Comparison of ENCODE assay signal across 7 cellular contexts in genomic region chr1:13699936-13700520, GRCh38. TPM values are rescaled to one million over a fixed set of nuclear protein-coding genes. Genes with fewer than 3 reads are reported as not detected.
A peak's percentile ranks its signal among the peaks of the same experiment; 100 is the strongest.
DNase-seq lines count a peak whose midpoint lies in the region; ATAC-seq and TF ChIP-seq lines count a peak whose summit lies in the region.

A gene with protein sequence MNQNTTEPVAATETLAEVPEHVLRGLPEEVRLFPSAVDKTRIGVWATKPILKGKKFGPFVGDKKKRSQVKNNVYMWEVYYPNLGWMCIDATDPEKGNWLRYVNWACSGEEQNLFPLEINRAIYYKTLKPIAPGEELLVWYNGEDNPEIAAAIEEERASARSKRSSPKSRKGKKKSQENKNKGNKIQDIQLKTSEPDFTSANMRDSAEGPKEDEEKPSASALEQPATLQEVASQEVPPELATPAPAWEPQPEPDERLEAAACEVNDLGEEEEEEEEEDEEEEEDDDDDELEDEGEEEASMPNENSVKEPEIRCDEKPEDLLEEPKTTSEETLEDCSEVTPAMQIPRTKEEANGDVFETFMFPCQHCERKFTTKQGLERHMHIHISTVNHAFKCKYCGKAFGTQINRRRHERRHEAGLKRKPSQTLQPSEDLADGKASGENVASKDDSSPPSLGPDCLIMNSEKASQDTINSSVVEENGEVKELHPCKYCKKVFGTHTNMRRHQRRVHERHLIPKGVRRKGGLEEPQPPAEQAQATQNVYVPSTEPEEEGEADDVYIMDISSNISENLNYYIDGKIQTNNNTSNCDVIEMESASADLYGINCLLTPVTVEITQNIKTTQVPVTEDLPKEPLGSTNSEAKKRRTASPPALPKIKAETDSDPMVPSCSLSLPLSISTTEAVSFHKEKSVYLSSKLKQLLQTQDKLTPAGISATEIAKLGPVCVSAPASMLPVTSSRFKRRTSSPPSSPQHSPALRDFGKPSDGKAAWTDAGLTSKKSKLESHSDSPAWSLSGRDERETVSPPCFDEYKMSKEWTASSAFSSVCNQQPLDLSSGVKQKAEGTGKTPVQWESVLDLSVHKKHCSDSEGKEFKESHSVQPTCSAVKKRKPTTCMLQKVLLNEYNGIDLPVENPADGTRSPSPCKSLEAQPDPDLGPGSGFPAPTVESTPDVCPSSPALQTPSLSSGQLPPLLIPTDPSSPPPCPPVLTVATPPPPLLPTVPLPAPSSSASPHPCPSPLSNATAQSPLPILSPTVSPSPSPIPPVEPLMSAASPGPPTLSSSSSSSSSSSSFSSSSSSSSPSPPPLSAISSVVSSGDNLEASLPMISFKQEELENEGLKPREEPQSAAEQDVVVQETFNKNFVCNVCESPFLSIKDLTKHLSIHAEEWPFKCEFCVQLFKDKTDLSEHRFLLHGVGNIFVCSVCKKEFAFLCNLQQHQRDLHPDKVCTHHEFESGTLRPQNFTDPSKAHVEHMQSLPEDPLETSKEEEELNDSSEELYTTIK (N-terminal part only) (plus strand): TSS chr1:13700188. CDS start chr1:13715606, 15,418 bp downstream.

- no peak for TF ChIP-seq RAD21 in neural cell (conservative IDR thresholded peaks at IDR 0.05)

- H3K27me3 ChIP-seq in NT2/D1 (ENCODE audit: insufficient read depth, insufficient read length), result peaks cover 10% of the 10 kb centered on the region
- H3K27me3 ChIP-seq in neural cell (ENCODE audit: insufficient read depth, low read depth, low read length), result no peaks in the 10 kb centered on the region
- peaks cover 0 to under 1% of the 10 kb centered on the region in 2 donors for H3K27me3 ChIP-seq in stomach smooth muscle (ENCODE audit: control insufficient read depth in 1 of 2, insufficient read depth in 2 of 2, low read length in 2 of 2)

- H3K27ac ChIP-seq in neural cell (ENCODE audit: low read length), result peak within 1 kb of the TSS; percentile 65
- peak within 1 kb of the TSS; percentile 90 for H3K27ac ChIP-seq in stomach smooth muscle (ENCODE audit: low read length)

- H3K9me3 ChIP-seq in NT2/D1 (ENCODE audit: insufficient read depth, low read length) (peaks cover 24% of the 10 kb centered on the region), neural cell (ENCODE audit: low read length) (no peaks in the 10 kb centered on the region), stomach smooth muscle (ENCODE audit: control insufficient read depth in 2 of 2, low read length in 2 of 2) (no peaks in the 10 kb centered on the region)

- H2AFZ ChIP-seq in neural cell (ENCODE audit: low read depth, low read length), result peak within 1 kb of the TSS; percentile 98

- ATAC-seq in GM18511 (IDR thresholded peaks at IDR 0.05; ENCODE audit: unreplicated experiment) (peak; percentile 35), HG02759 (IDR thresholded peaks at IDR 0.05; ENCODE audit: unreplicated experiment) (peak; percentile 52)

- H3K4me1 ChIP-seq in NT2/D1 (ENCODE audit: insufficient read depth, insufficient read length) (no peaks in the 10 kb centered on the region), stomach smooth muscle (ENCODE audit: control insufficient read depth, insufficient read depth, low read length) (peaks cover 5% of the 10 kb centered on the region)

- TF ChIP-seq CTCF in fibroblast of pulmonary artery (IDR thresholded peaks at IDR 0.05; ENCODE audit: low read length, missing control alignments) (no peak), neural cell (IDR thresholded peaks at IDR 0.05; ENCODE audit: poor library complexity, severe bottlenecking) (no peak)

- H3K36me3 ChIP-seq in NT2/D1 (ENCODE audit: insufficient read depth, insufficient read length, low read length) (no peaks in the 10 kb centered on the region), neural cell (ENCODE audit: insufficient read depth, low read length) (no peaks in the 10 kb centered on the region), stomach smooth muscle (ENCODE audit: control insufficient read depth in 2 of 2, insufficient read depth in 2 of 2, low read length in 2 of 2) (no peaks in the 10 kb centered on the region)

- H3K4me3 ChIP-seq in NT2/D1 (ENCODE audit: insufficient read length, low read depth) (peak within 1 kb of the TSS; percentile 51), fibroblast of pulmonary artery (replicated peaks; ENCODE audit: low read depth, low read length) (peak within 1 kb of the TSS; percentile 69), neural cell (ENCODE audit: low read length) (peak within 1 kb of the TSS; percentile 77), stomach smooth muscle (ENCODE audit: low read length in 2 of 2) (peak within 1 kb of the TSS; percentile 79 to 96)

- H3K9ac ChIP-seq in NT2/D1 (ENCODE audit: insufficient read length, low read depth) (peak within 1 kb of the TSS; percentile 70), neural cell (ENCODE audit: low read length) (peak within 1 kb of the TSS; percentile 72), stomach smooth muscle (ENCODE audit: low read length in 2 of 2) (peak within 1 kb of the TSS; percentile 89)

- H3F3A ChIP-seq in neural cell (ENCODE audit: insufficient read depth, low read length, poor library complexity, severe bottlenecking), result peaks cover 2% of the 10 kb centered on the region

- H3K9me2 ChIP-seq in neural cell (ENCODE audit: insufficient read depth, low read length), result no peaks in the 10 kb centered on the region

- H3K4me2 ChIP-seq in neural cell (ENCODE audit: low read length), result peak within 1 kb of the TSS; percentile 57

- no peaks in the 10 kb centered on the region for H4K20me1 ChIP-seq in neural cell (ENCODE audit: insufficient read depth)

- peak; percentile 28 for TF ChIP-seq EP300 in neural cell (conservative IDR thresholded peaks at IDR 0.05; ENCODE audit: poor library complexity, severe bottlenecking)

- DNase-seq in NT2/D1 (ENCODE audit: low read depth, low spot score) (peak; percentile 13), fibroblast of pulmonary artery (ENCODE audit: low read depth) (peak; percentile 44)
- peak; percentile 21 to 56 for DNase-seq in activated T-helper 1 cell treated with anti-CD3 and anti-CD28 coated beads, Interleukin-2, amount 50 U/mL, for 16 hours (ENCODE audit: low read depth in 1 of 2, low spot score in 1 of 2)

- H3K79me2 ChIP-seq in neural cell (replicated peaks; ENCODE audit: insufficient read depth, low read length), result peaks cover 24% of the 10 kb centered on the region

TF ChIP-seq in neural cell, 6 proteins besides CTCF, POLR2A, EP300 and RAD21:
- TF ChIP-seq MXI1 (conservative IDR thresholded peaks at IDR 0.05; ENCODE audit: poor library complexity, severe bottlenecking) (no peak), EZH2 (IDR thresholded peaks at IDR 0.05; ENCODE audit: borderline replicate concordance, insufficient read depth, low read length, poor library complexity, severe bottlenecking) (no peak), SMC3 (conservative IDR thresholded peaks at IDR 0.05; ENCODE audit: poor library complexity) (no peak), TAF1 (IDR thresholded peaks at IDR 0.05; ENCODE audit: low read depth) (peak; percentile 40), POLR2AphosphoS5 (IDR thresholded peaks at IDR 0.05) (peak; percentile 31)
- TF ChIP-seq, protein P1, sequence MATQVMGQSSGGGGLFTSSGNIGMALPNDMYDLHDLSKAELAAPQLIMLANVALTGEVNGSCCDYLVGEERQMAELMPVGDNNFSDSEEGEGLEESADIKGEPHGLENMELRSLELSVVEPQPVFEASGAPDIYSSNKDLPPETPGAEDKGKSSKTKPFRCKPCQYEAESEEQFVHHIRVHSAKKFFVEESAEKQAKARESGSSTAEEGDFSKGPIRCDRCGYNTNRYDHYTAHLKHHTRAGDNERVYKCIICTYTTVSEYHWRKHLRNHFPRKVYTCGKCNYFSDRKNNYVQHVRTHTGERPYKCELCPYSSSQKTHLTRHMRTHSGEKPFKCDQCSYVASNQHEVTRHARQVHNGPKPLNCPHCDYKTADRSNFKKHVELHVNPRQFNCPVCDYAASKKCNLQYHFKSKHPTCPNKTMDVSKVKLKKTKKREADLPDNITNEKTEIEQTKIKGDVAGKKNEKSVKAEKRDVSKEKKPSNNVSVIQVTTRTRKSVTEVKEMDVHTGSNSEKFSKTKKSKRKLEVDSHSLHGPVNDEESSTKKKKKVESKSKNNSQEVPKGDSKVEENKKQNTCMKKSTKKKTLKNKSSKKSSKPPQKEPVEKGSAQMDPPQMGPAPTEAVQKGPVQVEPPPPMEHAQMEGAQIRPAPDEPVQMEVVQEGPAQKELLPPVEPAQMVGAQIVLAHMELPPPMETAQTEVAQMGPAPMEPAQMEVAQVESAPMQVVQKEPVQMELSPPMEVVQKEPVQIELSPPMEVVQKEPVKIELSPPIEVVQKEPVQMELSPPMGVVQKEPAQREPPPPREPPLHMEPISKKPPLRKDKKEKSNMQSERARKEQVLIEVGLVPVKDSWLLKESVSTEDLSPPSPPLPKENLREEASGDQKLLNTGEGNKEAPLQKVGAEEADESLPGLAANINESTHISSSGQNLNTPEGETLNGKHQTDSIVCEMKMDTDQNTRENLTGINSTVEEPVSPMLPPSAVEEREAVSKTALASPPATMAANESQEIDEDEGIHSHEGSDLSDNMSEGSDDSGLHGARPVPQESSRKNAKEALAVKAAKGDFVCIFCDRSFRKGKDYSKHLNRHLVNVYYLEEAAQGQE (IDR thresholded peaks at IDR 0.05; ENCODE audit: borderline replicate concordance), result no peak

RNA-seq across cellular contexts. Expression of the gene that starts here (rescaled TPM):
- 10.7 TPM in 2 replicates for polyA plus RNA-seq in neural cell
- 31.7 and 43.2 TPM in 2 replicates for polyA minus RNA-seq in neural cell

Comparison
In these comparisons a context has a peak if more than half of its experiments do, and no peak if none do; other contexts are left out.
1. Peak in every context shown above with its lines: DNase-seq, ATAC-seq, H3K4me3 ChIP-seq and H3K27ac ChIP-seq.